Comparison of ENCODE assay signal across 17 cellular contexts in the genomic region with DNA sequence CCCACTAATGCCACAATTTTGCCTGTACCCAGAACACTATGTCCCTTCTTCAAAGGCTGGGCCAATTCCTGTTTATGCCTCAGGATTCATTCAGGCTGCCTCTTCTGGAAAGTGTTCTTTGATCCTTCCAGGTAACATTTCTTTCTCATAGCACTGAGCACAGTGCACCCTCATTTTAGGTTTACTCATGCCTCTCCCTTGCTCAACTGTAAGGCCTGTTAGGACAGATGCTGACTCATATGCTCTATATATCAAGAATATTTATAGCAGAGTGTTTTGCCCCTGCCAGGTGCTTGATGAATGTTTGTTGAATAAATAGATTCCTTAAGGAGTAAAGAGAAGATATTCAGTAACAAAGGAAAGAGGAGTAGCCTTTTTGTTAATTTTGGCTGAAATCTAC.
A peak's percentile ranks its signal among the peaks of the same experiment; 100 is the strongest.
DNase-seq lines count a peak whose midpoint lies in the region; ATAC-seq and TF ChIP-seq lines count a peak whose summit lies in the region.
"Had no signal": no experiment of that assay in that cellular context is flagged by ENCODE, and none has a peak within 500 bp of the region (broad histone marks: within the 10 kb centered on the region; RNA-seq: fewer than 3 reads in every experiment).

No MANE protein-coding gene starts in this region.

- H3K36me3 Mint-ChIP-seq in nephron progenitor cell (ENCODE audit: low read depth), result no peaks in the 10 kb centered on the region
- H3K36me3 Mint-ChIP-seq: activated naive CD4-positive, alpha-beta T cell treated with anti-CD3 and anti-CD28 coated beads, Interleukin-2, amount 50 U/mL, for 24 hours; immature natural killer cell had no signal

- no peak overlapping the region for H3K4me3 Mint-ChIP-seq in nephron progenitor cell
- H3K4me3 Mint-ChIP-seq: activated naive CD4-positive, alpha-beta T cell treated with anti-CD3 and anti-CD28 coated beads, Interleukin-2, amount 50 U/mL, for 24 hours; immature natural killer cell had no signal

- DNase-seq in ELR (ENCODE audit: low read depth) (peak; percentile 16), MV-4-11 (lab: John Stamatoyannopoulos, UW) (peak; percentile 11), cardiac fibroblast (ENCODE audit: low read depth in 2 of 2) (peak; percentile 26 to 76), nephron progenitor cell (no peak), COLO668 (lab: John Stamatoyannopoulos, UW; ENCODE audit: unreplicated experiment) (no peak), hepatic stellate cell (ENCODE audit: low spot score) (no peak)
- no peak for DNase-seq in activated CD8-positive, alpha-beta memory T cell treated with anti-CD3 and anti-CD28 coated beads, Interleukin-2, amount 50 U/mL, for 4 hours
- DNase-seq: activated CD4-positive, alpha-beta T cell treated with anti-CD3 and anti-CD28 coated beads for 1 hour; immature natural killer cell; NCI-H1694 treated with DMSO at 0.1 percent for 48 hours; NCI-H774; SHP77; trophoblast cell had no signal

- H3K27me3 Mint-ChIP-seq in nephron progenitor cell (ENCODE audit: low read depth, poor library complexity), result no peaks in the 10 kb centered on the region
- H3K27me3 Mint-ChIP-seq: activated naive CD4-positive, alpha-beta T cell treated with anti-CD3 and anti-CD28 coated beads, Interleukin-2, amount 50 U/mL, for 24 hours had no signal

- H3K9me3 Mint-ChIP-seq in nephron progenitor cell, result no peaks in the 10 kb centered on the region
- H3K9me3 Mint-ChIP-seq: activated naive CD4-positive, alpha-beta T cell treated with anti-CD3 and anti-CD28 coated beads, Interleukin-2, amount 50 U/mL, for 24 hours had no signal

- peak overlapping the region; percentile 73 for H3K27ac Mint-ChIP-seq in nephron progenitor cell
- H3K27ac Mint-ChIP-seq: activated naive CD4-positive, alpha-beta T cell treated with anti-CD3 and anti-CD28 coated beads, Interleukin-2, amount 50 U/mL, for 24 hours; immature natural killer cell had no signal

- no peak overlapping the region for H3K4me3 ChIP-seq in cardiac fibroblast (replicated peaks in 1 of 2; ENCODE audit: low read depth in 2 of 2, low read length in 2 of 2)
- H3K4me3 ChIP-seq: breast epithelium, gastroesophageal sphincter had no signal

- ATAC-seq in GM19328 (IDR thresholded peaks at IDR 0.05; ENCODE audit: unreplicated experiment), result no peak
- ATAC-seq: gastroesophageal sphincter had no signal

- TF ChIP-seq CTCF in cardiac fibroblast (IDR thresholded peaks at IDR 0.05; ENCODE audit: low read depth, low read length) (no peak), nephron progenitor cell (IDR thresholded peaks at IDR 0.05) (no peak)

- H3K4me1 Mint-ChIP-seq in nephron progenitor cell, result no peaks in the 10 kb centered on the region
- H3K4me1 Mint-ChIP-seq: activated naive CD4-positive, alpha-beta T cell treated with anti-CD3 and anti-CD28 coated beads, Interleukin-2, amount 50 U/mL, for 24 hours had no signal

Comparison
In these comparisons a context has a peak if more than half of its experiments do, and no peak if none do; other contexts are left out.
1. DNase-seq: peak in ELR (single experiment), MV-4-11 (single experiment) and cardiac fibroblast (2 of 2); none in nephron progenitor cell (single experiment), activated CD8-positive, alpha-beta memory T cell treated with anti-CD3 and anti-CD28 coated beads, Interleukin-2, amount 50 U/mL, for 4 hours (single experiment), COLO668 (single experiment) and hepatic stellate cell (single experiment).